ENCODE assay signal across 33 cellular contexts in genomic region chr12:58547217-58547616, GRCh38.
"Had no signal": no experiment of that assay in that cellular context is flagged by ENCODE, and none has a peak within 500 bp of the region (broad histone marks: within the 10 kb centered on the region; RNA-seq: fewer than 3 reads in every experiment).

No MANE protein-coding gene starts in this region.

- H3K36me3 Mint-ChIP-seq: activated CD4-positive, alpha-beta memory T cell treated with anti-CD3 and anti-CD28 coated beads for 36 hours; activated CD8-positive, alpha-beta memory T cell treated with anti-CD3 and anti-CD28 coated beads, Interleukin-2, amount 10 ng/mL, durations not matched to agents 7 days and 5 days; activated naive CD4-positive, alpha-beta T cell treated with anti-CD3 and anti-CD28 coated beads, Interleukin-2, amount 50 U/mL, for 24 hours; activated naive CD8-positive, alpha-beta T cell treated with anti-CD3 and anti-CD28 coated beads for 36 hours had no signal

- H3K9me3 ChIP-seq: adrenal gland, body of pancreas, esophagus squamous epithelium, gastroesophageal sphincter had no signal

- H3K27ac Mint-ChIP-seq: activated CD4-positive, alpha-beta memory T cell treated with anti-CD3 and anti-CD28 coated beads for 36 hours; activated CD4-positive, alpha-beta T cell treated with anti-CD3 and anti-CD28 coated beads for 36 hours; activated CD4-positive, alpha-beta T cell treated with anti-CD3 and anti-CD28 coated beads, Interleukin-2, amount 10 ng/mL, durations not matched to agents 24 days and 14 days; activated CD8-positive, alpha-beta memory T cell treated with anti-CD3 and anti-CD28 coated beads, Interleukin-2, amount 10 ng/mL, durations not matched to agents 7 days and 5 days; activated CD8-positive, alpha-beta T cell treated with anti-CD3 and anti-CD28 coated beads, Interleukin-2, amount 10 ng/mL, durations not matched to agents 7 days and 5 days; activated naive CD4-positive, alpha-beta T cell treated with anti-CD3 and anti-CD28 coated beads for 36 hours; activated naive CD4-positive, alpha-beta T cell treated with anti-CD3 and anti-CD28 coated beads, Interleukin-2, amount 50 U/mL, for 24 hours; activated naive CD8-positive, alpha-beta T cell treated with anti-CD3 and anti-CD28 coated beads for 36 hours; activated naive CD8-positive, alpha-beta T cell treated with anti-CD3 and anti-CD28 coated beads, Interleukin-2, amount 50 U/mL, for 24 hours; activated T-helper 1 cell treated with anti-CD3 and anti-CD28 coated beads, Interleukin-12 subunit alpha, Interleukin-12 subunit beta, Interleukin-2, Interleukin-4 antibody, amounts not matched to agents 30 ng/mL and 10 ng/mL and 1 ng/mL, durations not matched to agents 14 hours and 24 hours and 36 hours; activated T-helper 2 cell treated with anti-CD3 and anti-CD28 coated beads, Interferon-gamma antibody, Interleukin-2, Interleukin-4, amounts not matched to agents 10 μg/mL and 5 μg/mL and 100 μg/mL, durations not matched to agents 14 hours and 24 hours and 36 hours; effector memory CD8-positive, alpha-beta T cell had no signal

- H3K4me1 Mint-ChIP-seq: activated CD4-positive, alpha-beta T cell treated with anti-CD3 and anti-CD28 coated beads for 36 hours; activated CD4-positive, alpha-beta T cell treated with anti-CD3 and anti-CD28 coated beads, Interleukin-2, amount 10 ng/mL, durations not matched to agents 24 days and 14 days; activated CD8-positive, alpha-beta memory T cell treated with anti-CD3 and anti-CD28 coated beads, Interleukin-2, amount 10 ng/mL, durations not matched to agents 7 days and 5 days; activated naive CD4-positive, alpha-beta T cell treated with anti-CD3 and anti-CD28 coated beads, Interleukin-2, amount 50 U/mL, for 24 hours; activated naive CD8-positive, alpha-beta T cell treated with anti-CD3 and anti-CD28 coated beads for 36 hours; activated naive CD8-positive, alpha-beta T cell treated with anti-CD3 and anti-CD28 coated beads, Interleukin-2, amount 50 U/mL, for 24 hours had no signal

- H3K4me1 ChIP-seq: adrenal gland, body of pancreas, esophagus squamous epithelium, gastroesophageal sphincter had no signal

- H3K4me3 ChIP-seq: adrenal gland, body of pancreas, esophagus squamous epithelium, gastroesophageal sphincter had no signal

- H3K27me3 Mint-ChIP-seq: activated CD4-positive, alpha-beta memory T cell treated with anti-CD3 and anti-CD28 coated beads for 36 hours; activated CD8-positive, alpha-beta memory T cell treated with anti-CD3 and anti-CD28 coated beads, Interleukin-2, amount 10 ng/mL, durations not matched to agents 7 days and 5 days; activated naive CD4-positive, alpha-beta T cell treated with anti-CD3 and anti-CD28 coated beads, Interleukin-2, amount 50 U/mL, for 24 hours; activated naive CD8-positive, alpha-beta T cell treated with anti-CD3 and anti-CD28 coated beads for 36 hours; activated naive CD8-positive, alpha-beta T cell treated with anti-CD3 and anti-CD28 coated beads, Interleukin-2, amount 50 U/mL, for 24 hours; effector memory CD8-positive, alpha-beta T cell had no signal

- H3K4me3 Mint-ChIP-seq: activated CD4-positive, alpha-beta memory T cell treated with anti-CD3 and anti-CD28 coated beads for 36 hours; activated CD4-positive, alpha-beta T cell treated with anti-CD3 and anti-CD28 coated beads for 36 hours; activated CD4-positive, alpha-beta T cell treated with anti-CD3 and anti-CD28 coated beads, Interleukin-2, amount 10 ng/mL, durations not matched to agents 24 days and 14 days; activated CD8-positive, alpha-beta memory T cell treated with anti-CD3 and anti-CD28 coated beads, Interleukin-2, amount 10 ng/mL, durations not matched to agents 7 days and 5 days; activated CD8-positive, alpha-beta T cell treated with anti-CD3 and anti-CD28 coated beads, Interleukin-2, amount 10 ng/mL, durations not matched to agents 7 days and 5 days; activated naive CD4-positive, alpha-beta T cell treated with anti-CD3 and anti-CD28 coated beads for 36 hours; activated naive CD4-positive, alpha-beta T cell treated with anti-CD3 and anti-CD28 coated beads, Interleukin-2, amount 50 U/mL, for 24 hours; activated naive CD8-positive, alpha-beta T cell treated with anti-CD3 and anti-CD28 coated beads for 36 hours; activated naive CD8-positive, alpha-beta T cell treated with anti-CD3 and anti-CD28 coated beads, Interleukin-2, amount 50 U/mL, for 24 hours; activated T-helper 1 cell treated with anti-CD3 and anti-CD28 coated beads, Interleukin-12 subunit alpha, Interleukin-12 subunit beta, Interleukin-2, Interleukin-4 antibody, amounts not matched to agents 30 ng/mL and 10 ng/mL and 1 ng/mL, durations not matched to agents 14 hours and 24 hours and 36 hours; effector memory CD8-positive, alpha-beta T cell had no signal

- FAIRE-seq: colon, endothelial cell of umbilical vein had no signal

- H3K27me3 ChIP-seq: adrenal gland, body of pancreas, esophagus squamous epithelium, gastroesophageal sphincter had no signal

- H3K27ac ChIP-seq: adrenal gland, body of pancreas, epithelial cell of prostate, esophagus squamous epithelium, gastroesophageal sphincter had no signal

- H3K36me3 ChIP-seq: adrenal gland, esophagus squamous epithelium, gastroesophageal sphincter had no signal

- DNase-seq: activated CD4-positive, alpha-beta memory T cell treated with anti-CD3 and anti-CD28 coated beads for 36 hours; activated CD4-positive, alpha-beta T cell treated with anti-CD3 and anti-CD28 coated beads for 36 hours; activated CD4-positive, alpha-beta T cell treated with anti-CD3 and anti-CD28 coated beads, Interleukin-2, amount 10 ng/mL, durations not matched to agents 24 days and 14 days; activated CD4-positive, CD25-positive, alpha-beta regulatory T cell; activated CD4-positive, CD25-positive, alpha-beta regulatory T cell treated with anti-CD3 and anti-CD28 coated beads, Interleukin-2, amount 50 U/mL, for 72 hours; activated CD8-positive, alpha-beta memory T cell treated with anti-CD3 and anti-CD28 coated beads, Interleukin-2, amount 10 ng/mL, durations not matched to agents 7 days and 5 days; activated CD8-positive, alpha-beta memory T cell treated with anti-CD3 and anti-CD28 coated beads, Interleukin-2, amount 50 U/mL, for 4 hours; activated CD8-positive, alpha-beta T cell treated with anti-CD3 and anti-CD28 coated beads, Interleukin-2, amount 10 ng/mL, durations not matched to agents 7 days and 5 days; activated effector memory CD4-positive, alpha-beta T cell treated with anti-CD3 and anti-CD28 coated beads, Interleukin-2, amount 50 U/mL, for 16 hours; activated naive CD4-positive, alpha-beta T cell treated with anti-CD3 and anti-CD28 coated beads for 36 hours; activated naive CD8-positive, alpha-beta T cell treated with anti-CD3 and anti-CD28 coated beads for 36 hours; activated naive CD8-positive, alpha-beta T cell treated with anti-CD3 and anti-CD28 coated beads, Interleukin-2, amount 50 U/mL, for 24 hours; activated T-cell treated with anti-CD3 and anti-CD28 coated beads, Interleukin-2, amount 50 U/mL, for 1 hour; activated T-cell treated with anti-CD3 and anti-CD28 coated beads, Interleukin-2, amount 50 U/mL, for 48 hours; adrenal gland; amygdala; aorta; body of pancreas; caudate nucleus; cortex of kidney; dermis blood vessel endothelial cell; effector CD4-positive, alpha-beta T cell; effector memory CD8-positive, alpha-beta T cell; esophagus squamous epithelium; foreskin melanocyte; T-helper 2 cell had no signal

- H3K9me3 Mint-ChIP-seq: activated CD4-positive, alpha-beta memory T cell treated with anti-CD3 and anti-CD28 coated beads for 36 hours; activated CD4-positive, alpha-beta T cell treated with anti-CD3 and anti-CD28 coated beads, Interleukin-2, amount 10 ng/mL, durations not matched to agents 24 days and 14 days; activated naive CD4-positive, alpha-beta T cell treated with anti-CD3 and anti-CD28 coated beads for 36 hours; activated naive CD4-positive, alpha-beta T cell treated with anti-CD3 and anti-CD28 coated beads, Interleukin-2, amount 50 U/mL, for 24 hours; activated naive CD8-positive, alpha-beta T cell treated with anti-CD3 and anti-CD28 coated beads for 36 hours; activated naive CD8-positive, alpha-beta T cell treated with anti-CD3 and anti-CD28 coated beads, Interleukin-2, amount 50 U/mL, for 24 hours; activated T-helper 1 cell treated with anti-CD3 and anti-CD28 coated beads, Interleukin-12 subunit alpha, Interleukin-12 subunit beta, Interleukin-2, Interleukin-4 antibody, amounts not matched to agents 30 ng/mL and 10 ng/mL and 1 ng/mL, durations not matched to agents 14 hours and 24 hours and 36 hours; activated T-helper 2 cell treated with anti-CD3 and anti-CD28 coated beads, Interferon-gamma antibody, Interleukin-2, Interleukin-4, amounts not matched to agents 10 μg/mL and 5 μg/mL and 100 μg/mL, durations not matched to agents 14 hours and 24 hours and 36 hours had no signal

- ATAC-seq: activated CD4-positive, alpha-beta T cell treated with anti-CD3 and anti-CD28 coated beads for 36 hours; activated CD8-positive, alpha-beta memory T cell treated with anti-CD3 and anti-CD28 coated beads, Interleukin-2, amount 10 ng/mL, durations not matched to agents 7 days and 5 days; activated CD8-positive, alpha-beta T cell treated with anti-CD3 and anti-CD28 coated beads, Interleukin-2, amount 10 ng/mL, durations not matched to agents 7 days and 5 days; activated naive CD8-positive, alpha-beta T cell treated with anti-CD3 and anti-CD28 coated beads, Interleukin-2, amount 50 U/mL, for 24 hours; body of pancreas; effector memory CD8-positive, alpha-beta T cell; gastroesophageal sphincter had no signal
